In the genomic region with DNA sequence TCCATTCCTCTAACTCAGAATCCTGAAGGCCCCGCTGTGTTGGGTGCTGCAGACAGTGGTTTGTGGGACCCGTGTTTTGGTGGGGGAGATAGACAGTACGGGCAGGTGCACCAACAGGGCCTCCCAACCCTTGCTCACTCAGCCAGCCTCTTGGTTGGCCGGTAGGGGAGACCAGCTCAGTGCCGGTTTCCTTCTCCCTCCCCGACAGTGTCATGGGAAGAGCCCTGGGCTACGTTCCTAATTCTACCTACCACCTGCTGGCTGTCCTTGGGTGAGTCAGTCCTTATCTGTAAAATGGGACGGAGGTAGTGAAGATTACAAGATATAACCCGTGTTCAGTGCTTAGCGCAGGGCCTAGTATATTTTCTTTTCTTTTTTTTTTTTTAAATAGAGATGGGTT, we compare ENCODE assay signal across 1 cellular context.
TF ChIP-seq lines count a peak whose summit lies in the region.

No MANE protein-coding gene starts in this region.

TF ChIP-seq in K562, 482 proteins besides CTCF, POLR2A, EP300 and RAD21:
- 0 out of 2 replicates have a peak, but pooled peaks have one; percentile 4 for TF ChIP-seq CXXC5 (CRISPR knock-in tag; IDR thresholded peaks at IDR 0.05)
- TF ChIP-seq TAF7 (tag; IDR thresholded peaks at IDR 0.05) = no peak
- TF ChIP-seq ZNF766 (CRISPR knock-in tag; conservative IDR thresholded peaks at IDR 0.05) = 0 out of 2 replicates have a peak, but pooled peaks have one; percentile 24
- TF ChIP-seq NCOR1 (IDR thresholded peaks at IDR 0.05) = no peak
- no peak for TF ChIP-seq NR2F6 (CRISPR knock-in tag; IDR thresholded peaks at IDR 0.05)
- 0 out of 2 replicates have a peak, but pooled peaks have one; percentile 46 for TF ChIP-seq ZBED1 (IDR thresholded peaks at IDR 0.05)
- TF ChIP-seq ZEB2 (IDR thresholded peaks at IDR 0.05) = peak; percentile 73
- TF ChIP-seq, protein P1, sequence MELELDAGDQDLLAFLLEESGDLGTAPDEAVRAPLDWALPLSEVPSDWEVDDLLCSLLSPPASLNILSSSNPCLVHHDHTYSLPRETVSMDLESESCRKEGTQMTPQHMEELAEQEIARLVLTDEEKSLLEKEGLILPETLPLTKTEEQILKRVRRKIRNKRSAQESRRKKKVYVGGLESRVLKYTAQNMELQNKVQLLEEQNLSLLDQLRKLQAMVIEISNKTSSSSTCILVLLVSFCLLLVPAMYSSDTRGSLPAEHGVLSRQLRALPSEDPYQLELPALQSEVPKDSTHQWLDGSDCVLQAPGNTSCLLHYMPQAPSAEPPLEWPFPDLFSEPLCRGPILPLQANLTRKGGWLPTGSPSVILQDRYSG (tag; conservative IDR thresholded peaks at IDR 0.05; ENCODE audit: low read depth) = no peak
- peak; percentile 77 for TF ChIP-seq JUND (IDR thresholded peaks at IDR 0.05; ENCODE audit: borderline replicate concordance, low read depth, low read length)
- TF ChIP-seq JUND (tag; IDR thresholded peaks at IDR 0.05; ENCODE audit: borderline replicate concordance, low read depth, low read length) = peak; percentile 65; the same call in 1 of the 3 replicates
- TF ChIP-seq BCOR (IDR thresholded peaks at IDR 0.05) = peak; percentile 50; the same call in 1 of the 2 replicates
- peak; percentile 49 for TF ChIP-seq CREM (IDR thresholded peaks at IDR 0.05; ENCODE audit: low read depth)
- TF ChIP-seq, protein P2, sequence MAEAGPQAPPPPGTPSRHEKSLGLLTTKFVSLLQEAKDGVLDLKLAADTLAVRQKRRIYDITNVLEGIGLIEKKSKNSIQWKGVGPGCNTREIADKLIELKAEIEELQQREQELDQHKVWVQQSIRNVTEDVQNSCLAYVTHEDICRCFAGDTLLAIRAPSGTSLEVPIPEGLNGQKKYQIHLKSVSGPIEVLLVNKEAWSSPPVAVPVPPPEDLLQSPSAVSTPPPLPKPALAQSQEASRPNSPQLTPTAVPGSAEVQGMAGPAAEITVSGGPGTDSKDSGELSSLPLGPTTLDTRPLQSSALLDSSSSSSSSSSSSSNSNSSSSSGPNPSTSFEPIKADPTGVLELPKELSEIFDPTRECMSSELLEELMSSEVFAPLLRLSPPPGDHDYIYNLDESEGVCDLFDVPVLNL (CRISPR knock-in tag; IDR thresholded peaks at IDR 0.05; ENCODE audit: low read depth) = no peak
- TF ChIP-seq ATF1 (CRISPR knock-in tag; IDR thresholded peaks at IDR 0.05) = no peak
- no peak for TF ChIP-seq ATF1 (tag; IDR thresholded peaks at IDR 0.05)
- TF ChIP-seq FOXM1 (IDR thresholded peaks at IDR 0.05; ENCODE audit: low read depth) = no peak
- TF ChIP-seq FOXM1 (CRISPR knock-in tag; IDR thresholded peaks at IDR 0.05; ENCODE audit: low read depth) = 0 out of 2 replicates have a peak, but pooled peaks have one; percentile 19
- no peak for TF ChIP-seq ZNF584 (CRISPR knock-in tag; IDR thresholded peaks at IDR 0.05; ENCODE audit: low read depth)
- TF ChIP-seq TCF3 (CRISPR knock-in tag; IDR thresholded peaks at IDR 0.05) = 0 out of 2 replicates have a peak, but pooled peaks have one; percentile 10
- no peak for TF ChIP-seq SAFB (IDR thresholded peaks at IDR 0.05; ENCODE audit: borderline replicate concordance, low read depth, low read length)
- TF ChIP-seq DPF2 (IDR thresholded peaks at IDR 0.05) = peak; percentile 33; the same call in 1 of the 2 replicates
- TF ChIP-seq ZNF589 (CRISPR knock-in tag; IDR thresholded peaks at IDR 0.05; ENCODE audit: low read depth) = no peak
- TF ChIP-seq ESRRA (IDR thresholded peaks at IDR 0.05; ENCODE audit: borderline replicate concordance, low read depth) = peak; percentile 66; the same call in 1 of the 2 replicates
- peak; percentile 69 for TF ChIP-seq GATA2 (CRISPR knock-in tag; IDR thresholded peaks at IDR 0.05)
- TF ChIP-seq, protein P3, sequence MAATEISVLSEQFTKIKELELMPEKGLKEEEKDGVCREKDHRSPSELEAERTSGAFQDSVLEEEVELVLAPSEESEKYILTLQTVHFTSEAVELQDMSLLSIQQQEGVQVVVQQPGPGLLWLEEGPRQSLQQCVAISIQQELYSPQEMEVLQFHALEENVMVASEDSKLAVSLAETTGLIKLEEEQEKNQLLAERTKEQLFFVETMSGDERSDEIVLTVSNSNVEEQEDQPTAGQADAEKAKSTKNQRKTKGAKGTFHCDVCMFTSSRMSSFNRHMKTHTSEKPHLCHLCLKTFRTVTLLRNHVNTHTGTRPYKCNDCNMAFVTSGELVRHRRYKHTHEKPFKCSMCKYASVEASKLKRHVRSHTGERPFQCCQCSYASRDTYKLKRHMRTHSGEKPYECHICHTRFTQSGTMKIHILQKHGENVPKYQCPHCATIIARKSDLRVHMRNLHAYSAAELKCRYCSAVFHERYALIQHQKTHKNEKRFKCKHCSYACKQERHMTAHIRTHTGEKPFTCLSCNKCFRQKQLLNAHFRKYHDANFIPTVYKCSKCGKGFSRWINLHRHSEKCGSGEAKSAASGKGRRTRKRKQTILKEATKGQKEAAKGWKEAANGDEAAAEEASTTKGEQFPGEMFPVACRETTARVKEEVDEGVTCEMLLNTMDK (IDR thresholded peaks at IDR 0.05; ENCODE audit: borderline replicate concordance, insufficient read depth, low read depth, low read length, poor library complexity, severe bottlenecking) = peak; percentile 20
- peak; percentile 44; the same call in 1 of the 2 replicates for TF ChIP-seq SMARCE1 (IDR thresholded peaks at IDR 0.05)
- no peak for TF ChIP-seq GATAD2B (IDR thresholded peaks at IDR 0.05; ENCODE audit: borderline replicate concordance)
- peak; percentile 8; the same call in 1 of the 2 replicates for TF ChIP-seq SMAD4 (CRISPR knock-in tag; conservative IDR thresholded peaks at IDR 0.05)
- no peak for TF ChIP-seq SMAD2 (IDR thresholded peaks at IDR 0.05; ENCODE audit: low read depth, low read length)
- TF ChIP-seq ZNF165 (CRISPR knock-in tag; IDR thresholded peaks at IDR 0.05; ENCODE audit: borderline replicate concordance) = no peak
- TF ChIP-seq, protein P4, sequence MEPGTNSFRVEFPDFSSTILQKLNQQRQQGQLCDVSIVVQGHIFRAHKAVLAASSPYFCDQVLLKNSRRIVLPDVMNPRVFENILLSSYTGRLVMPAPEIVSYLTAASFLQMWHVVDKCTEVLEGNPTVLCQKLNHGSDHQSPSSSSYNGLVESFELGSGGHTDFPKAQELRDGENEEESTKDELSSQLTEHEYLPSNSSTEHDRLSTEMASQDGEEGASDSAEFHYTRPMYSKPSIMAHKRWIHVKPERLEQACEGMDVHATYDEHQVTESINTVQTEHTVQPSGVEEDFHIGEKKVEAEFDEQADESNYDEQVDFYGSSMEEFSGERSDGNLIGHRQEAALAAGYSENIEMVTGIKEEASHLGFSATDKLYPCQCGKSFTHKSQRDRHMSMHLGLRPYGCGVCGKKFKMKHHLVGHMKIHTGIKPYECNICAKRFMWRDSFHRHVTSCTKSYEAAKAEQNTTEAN (CRISPR knock-in tag; IDR thresholded peaks at IDR 0.05) = 0 out of 2 replicates have a peak, but pooled peaks have one; percentile 41
- TF ChIP-seq NFE2 (IDR thresholded peaks at IDR 0.05; ENCODE audit: low read depth) = no peak
- no peak for TF ChIP-seq ZKSCAN1 (IDR thresholded peaks at IDR 0.05; ENCODE audit: low read depth, low read length)
- 0 out of 2 replicates have a peak, but pooled peaks have one; percentile 50 for TF ChIP-seq ZBTB17 (CRISPR knock-in tag; IDR thresholded peaks at IDR 0.05)
- TF ChIP-seq, protein P5, sequence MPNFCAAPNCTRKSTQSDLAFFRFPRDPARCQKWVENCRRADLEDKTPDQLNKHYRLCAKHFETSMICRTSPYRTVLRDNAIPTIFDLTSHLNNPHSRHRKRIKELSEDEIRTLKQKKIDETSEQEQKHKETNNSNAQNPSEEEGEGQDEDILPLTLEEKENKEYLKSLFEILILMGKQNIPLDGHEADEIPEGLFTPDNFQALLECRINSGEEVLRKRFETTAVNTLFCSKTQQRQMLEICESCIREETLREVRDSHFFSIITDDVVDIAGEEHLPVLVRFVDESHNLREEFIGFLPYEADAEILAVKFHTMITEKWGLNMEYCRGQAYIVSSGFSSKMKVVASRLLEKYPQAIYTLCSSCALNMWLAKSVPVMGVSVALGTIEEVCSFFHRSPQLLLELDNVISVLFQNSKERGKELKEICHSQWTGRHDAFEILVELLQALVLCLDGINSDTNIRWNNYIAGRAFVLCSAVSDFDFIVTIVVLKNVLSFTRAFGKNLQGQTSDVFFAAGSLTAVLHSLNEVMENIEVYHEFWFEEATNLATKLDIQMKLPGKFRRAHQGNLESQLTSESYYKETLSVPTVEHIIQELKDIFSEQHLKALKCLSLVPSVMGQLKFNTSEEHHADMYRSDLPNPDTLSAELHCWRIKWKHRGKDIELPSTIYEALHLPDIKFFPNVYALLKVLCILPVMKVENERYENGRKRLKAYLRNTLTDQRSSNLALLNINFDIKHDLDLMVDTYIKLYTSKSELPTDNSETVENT (CRISPR knock-in tag; IDR thresholded peaks at IDR 0.05) = no peak
- TF ChIP-seq, protein P6, sequence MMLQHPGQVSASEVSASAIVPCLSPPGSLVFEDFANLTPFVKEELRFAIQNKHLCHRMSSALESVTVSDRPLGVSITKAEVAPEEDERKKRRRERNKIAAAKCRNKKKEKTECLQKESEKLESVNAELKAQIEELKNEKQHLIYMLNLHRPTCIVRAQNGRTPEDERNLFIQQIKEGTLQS (IDR thresholded peaks at IDR 0.05) = no peak
- TF ChIP-seq, protein P6 (CRISPR knock-in tag; conservative IDR thresholded peaks at IDR 0.05) = 0 out of 2 replicates have a peak, but pooled peaks have one; percentile 6
- TF ChIP-seq TFAM (CRISPR knock-in tag; conservative IDR thresholded peaks at IDR 0.05) = no peak
- TF ChIP-seq HCFC1 (IDR thresholded peaks at IDR 0.05; ENCODE audit: low read depth, low read length) = no peak
- 0 out of 2 replicates have a peak, but pooled peaks have one; percentile 17 for TF ChIP-seq FOXJ2 (tag; IDR thresholded peaks at IDR 0.05)
- TF ChIP-seq, protein P7, sequence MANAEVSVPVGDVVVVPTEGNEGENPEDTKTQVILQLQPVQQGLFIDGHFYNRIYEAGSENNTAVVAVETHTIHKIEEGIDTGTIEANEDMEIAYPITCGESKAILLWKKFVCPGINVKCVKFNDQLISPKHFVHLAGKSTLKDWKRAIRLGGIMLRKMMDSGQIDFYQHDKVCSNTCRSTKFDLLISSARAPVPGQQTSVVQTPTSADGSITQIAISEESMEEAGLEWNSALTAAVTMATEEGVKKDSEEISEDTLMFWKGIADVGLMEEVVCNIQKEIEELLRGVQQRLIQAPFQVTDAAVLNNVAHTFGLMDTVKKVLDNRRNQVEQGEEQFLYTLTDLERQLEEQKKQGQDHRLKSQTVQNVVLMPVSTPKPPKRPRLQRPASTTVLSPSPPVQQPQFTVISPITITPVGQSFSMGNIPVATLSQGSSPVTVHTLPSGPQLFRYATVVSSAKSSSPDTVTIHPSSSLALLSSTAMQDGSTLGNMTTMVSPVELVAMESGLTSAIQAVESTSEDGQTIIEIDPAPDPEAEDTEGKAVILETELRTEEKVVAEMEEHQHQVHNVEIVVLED (CRISPR knock-in tag; IDR thresholded peaks at IDR 0.05) = no peak
- TF ChIP-seq, protein P8, sequence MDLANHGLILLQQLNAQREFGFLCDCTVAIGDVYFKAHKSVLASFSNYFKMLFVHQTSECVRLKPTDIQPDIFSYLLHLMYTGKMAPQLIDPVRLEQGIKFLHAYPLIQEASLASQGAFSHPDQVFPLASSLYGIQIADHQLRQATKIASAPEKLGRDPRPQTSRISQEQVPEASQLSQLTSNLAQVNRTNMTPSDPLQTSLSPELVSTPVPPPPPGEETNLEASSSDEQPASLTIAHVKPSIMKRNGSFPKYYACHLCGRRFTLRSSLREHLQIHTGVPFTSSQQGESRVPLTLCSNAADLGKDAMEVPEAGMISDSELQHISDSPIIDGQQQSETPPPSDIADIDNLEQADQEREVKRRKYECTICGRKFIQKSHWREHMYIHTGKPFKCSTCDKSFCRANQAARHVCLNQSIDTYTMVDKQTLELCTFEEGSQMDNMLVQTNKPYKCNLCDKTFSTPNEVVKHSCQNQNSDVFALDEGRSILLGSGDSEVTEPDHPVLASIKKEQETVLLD (IDR thresholded peaks at IDR 0.05) = 0 out of 2 replicates have a peak, but pooled peaks have one; percentile 24
- TF ChIP-seq MAFG (tag; conservative IDR thresholded peaks at IDR 0.05) = no peak
- no peak for TF ChIP-seq CC2D1A (IDR thresholded peaks at IDR 0.05)
- peak in 1 of 2 experiments; percentile 57; a peak in 1 of 4 replicates for TF ChIP-seq RCOR1 (IDR thresholded peaks at IDR 0.05; ENCODE audit: borderline replicate concordance in 1 of 2, low read depth in 2 of 2, low read length in 2 of 2)
- no peak for TF ChIP-seq NCOA2 (IDR thresholded peaks at IDR 0.05; ENCODE audit: partially characterized antibody in 2 of 2)
- TF ChIP-seq SMAD1 (IDR thresholded peaks at IDR 0.05; ENCODE audit: low read depth, low read length, partially characterized antibody) = no peak
- TF ChIP-seq CTBP1 (IDR thresholded peaks at IDR 0.05; ENCODE audit: borderline replicate concordance) = 0 out of 2 replicates have a peak, but pooled peaks have one; percentile 22
- TF ChIP-seq, protein P9, sequence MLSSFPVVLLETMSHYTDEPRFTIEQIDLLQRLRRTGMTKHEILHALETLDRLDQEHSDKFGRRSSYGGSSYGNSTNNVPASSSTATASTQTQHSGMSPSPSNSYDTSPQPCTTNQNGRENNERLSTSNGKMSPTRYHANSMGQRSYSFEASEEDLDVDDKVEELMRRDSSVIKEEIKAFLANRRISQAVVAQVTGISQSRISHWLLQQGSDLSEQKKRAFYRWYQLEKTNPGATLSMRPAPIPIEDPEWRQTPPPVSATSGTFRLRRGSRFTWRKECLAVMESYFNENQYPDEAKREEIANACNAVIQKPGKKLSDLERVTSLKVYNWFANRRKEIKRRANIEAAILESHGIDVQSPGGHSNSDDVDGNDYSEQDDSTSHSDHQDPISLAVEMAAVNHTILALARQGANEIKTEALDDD (IDR thresholded peaks at IDR 0.05) = 0 out of 2 replicates have a peak, but pooled peaks have one; percentile 30
- TF ChIP-seq ZNF253 (CRISPR knock-in tag; conservative IDR thresholded peaks at IDR 0.05) = no peak
- no peak for TF ChIP-seq ELF2 (CRISPR knock-in tag; IDR thresholded peaks at IDR 0.05)
- no peak for TF ChIP-seq CBFA2T2 (conservative IDR thresholded peaks at IDR 0.05)
- TF ChIP-seq SMARCA4 (IDR thresholded peaks at IDR 0.05) = peak; percentile 48; the same call in 1 of the 2 replicates
